21 cellular contexts compared by ENCODE assay signal in the genomic region with DNA sequence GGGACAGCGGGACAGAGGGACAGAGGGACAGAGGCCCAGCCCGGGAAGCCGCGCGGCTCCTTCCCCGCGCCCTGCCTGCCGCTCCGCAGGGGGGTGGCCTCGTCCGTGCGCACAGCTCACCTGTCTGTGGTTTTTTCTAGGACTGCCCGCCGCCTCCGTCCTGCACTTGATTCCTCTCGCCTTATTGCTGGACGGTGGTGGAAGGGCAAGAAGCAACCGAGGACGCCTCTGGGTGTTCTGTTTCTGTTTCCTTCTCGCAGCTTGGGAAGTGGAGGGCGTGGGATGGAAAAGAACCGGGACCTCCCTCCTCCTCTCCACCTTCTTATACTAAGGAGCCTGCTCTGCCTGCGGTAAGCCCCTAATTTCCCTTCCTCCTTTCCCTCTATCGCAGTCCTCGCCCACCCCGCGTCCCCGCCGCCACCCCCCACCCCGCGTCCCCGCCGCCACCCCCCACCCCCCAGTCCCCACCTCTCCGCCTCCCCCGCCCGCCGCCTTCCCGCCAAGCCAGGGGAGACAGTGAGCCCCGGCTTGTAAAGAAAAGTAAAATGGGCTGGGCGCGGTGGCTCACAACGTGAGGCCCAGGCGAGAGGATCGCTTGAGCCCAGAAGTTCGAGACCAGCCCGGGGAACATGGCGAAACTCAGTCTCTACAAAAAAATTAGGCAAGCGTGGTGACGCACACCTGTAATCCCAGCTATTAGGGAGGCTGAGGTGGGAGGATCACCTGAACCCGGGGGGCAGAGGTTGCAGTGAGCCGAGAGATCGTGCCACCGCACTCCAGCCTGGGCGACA. TPM values are rescaled to one million over a fixed set of nuclear protein-coding genes. Genes with fewer than 3 reads are reported as not detected.
DNase-seq lines count a peak whose midpoint lies in the region; ATAC-seq and TF ChIP-seq lines count a peak whose summit lies in the region.
"Had no signal": no experiment of that assay in that cellular context is flagged by ENCODE, and none has a peak within 500 bp of the region (broad histone marks: within the 10 kb centered on the region; RNA-seq: fewer than 3 reads in every experiment).

No MANE protein-coding gene starts in this region.

- no peak overlapping the region for H3K9ac ChIP-seq in iPS-15b (ENCODE audit: low read depth, low read length)
- H3K9ac ChIP-seq in parathyroid adenoma = no peak overlapping the region
- H3K9ac ChIP-seq: KMS-11 had no signal

- intact Hi-C loops in body of pancreas (cut with DNase I) = no loop called here

- DNase-seq in H7 (peak; percentile 81), RWPE2 (ENCODE audit: low spot score) (no peak), body of pancreas (no peak), hippocampal formation (lab: John Stamatoyannopoulos, UW) (no peak), HUDEP-2 (lab: John Stamatoyannopoulos, UW; ENCODE audit: unreplicated experiment in 76 of 76) (no peak)
- DNase-seq: activated CD4-positive, alpha-beta T cell treated with anti-CD3 and anti-CD28 coated beads, Interleukin-2, amount 10 ng/mL, durations not matched to agents 7 days and 5 days; activated CD8-positive, alpha-beta memory T cell treated with anti-CD3 and anti-CD28 coated beads, Interleukin-2, amount 50 U/mL, for 4 hours; activated gamma-delta T cell treated with Interleukin-2 at 50 U/mL for 16 hours; AML-193; amygdala; lower lobe of right lung; NCI-H748 treated with DMSO at 0.1 percent for 48 hours; SJCRH30; stimulated activated CD4-positive, alpha-beta T cell treated with anti-CD3 and anti-CD28 coated beads, Interleukin-1b, Interleukin-23, amount 100 ng/mL, for 48 hours; stimulated activated naive B cell treated with anti-CD40 and anti-IgM and Interleukin-4, amounts not matched to agents 10 μg/mL and 1 μg/mL and 100 μg/mL, for 72 hours; T-helper 17 cell; testis had no signal

- no peak overlapping the region for H2AFZ ChIP-seq in parathyroid adenoma

- peak overlapping the region; percentile 42 for H3K4me2 ChIP-seq in parathyroid adenoma (ENCODE audit: low read length)
- H3K4me2 ChIP-seq: KMS-11 had no signal

- WGBS in body of pancreas, 2 donors = 24 to 34% methylated on average over 43 to 49 of the region's 54 CpGs

- no peaks in the 10 kb centered on the region for H3K4me1 ChIP-seq in RWPE2 (ENCODE audit: insufficient read depth, poor library complexity, severe bottlenecking)
- H3K4me1 ChIP-seq in iPS-15b (ENCODE audit: control insufficient read depth, insufficient read depth, low read length) = no peaks in the 10 kb centered on the region
- H3K4me1 ChIP-seq in parathyroid adenoma = no peaks in the 10 kb centered on the region
- no peaks in the 10 kb centered on the region for H3K4me1 ChIP-seq in body of pancreas
- H3K4me1 ChIP-seq: lower lobe of right lung, SJCRH30, testis had no signal

- ATAC-seq in RWPE2 (ENCODE audit: low read depth) = peak; percentile 77
- no peak for ATAC-seq in body of pancreas
- ATAC-seq: HCT116; lower lobe of right lung; stimulated activated naive B cell treated with anti-CD40 and anti-IgM and Interleukin-4, amounts not matched to agents 10 μg/mL and 1 μg/mL and 100 μg/mL, for 72 hours; T-helper 17 cell had no signal

- H3K9me3 ChIP-seq in RWPE2 (ENCODE audit: severe bottlenecking) (no peaks in the 10 kb centered on the region), iPS-15b (ENCODE audit: control insufficient read depth, insufficient read depth, low read length) (no peaks in the 10 kb centered on the region), parathyroid adenoma (ENCODE audit: control insufficient read depth, low read length) (no peaks in the 10 kb centered on the region), body of pancreas (no peaks in the 10 kb centered on the region)
- H3K9me3 ChIP-seq: lower lobe of right lung, SJCRH30, testis had no signal

- TF ChIP-seq POLR2A in body of pancreas (IDR thresholded peaks at IDR 0.05) = no peak

- H3K4me3 ChIP-seq in H7 (ENCODE audit: insufficient read depth, low read depth, low read length) (peak overlapping the region; percentile 34; the same call in 1 of the 2 replicates), RWPE2 (ENCODE audit: severe bottlenecking) (no peak overlapping the region), iPS-15b (ENCODE audit: low read depth, low read length) (peak overlapping the region; percentile 39), parathyroid adenoma (ENCODE audit: low read depth, low read length) (no peak overlapping the region), body of pancreas (no peak overlapping the region)
- H3K4me3 ChIP-seq: lower lobe of right lung, SJCRH30 had no signal

- no peaks in the 10 kb centered on the region; the same call in 1 of the 2 replicates for H3K27me3 ChIP-seq in H7 (ENCODE audit: control insufficient read depth, insufficient read depth, low read length)
- H3K27me3 ChIP-seq in RWPE2 (ENCODE audit: insufficient read depth, poor library complexity, severe bottlenecking) = peaks cover 40% of the 10 kb centered on the region
- peaks cover 4% of the 10 kb centered on the region for H3K27me3 ChIP-seq in iPS-15b (ENCODE audit: control insufficient read depth, insufficient read depth, low read length)
- no peaks in the 10 kb centered on the region for H3K27me3 ChIP-seq in parathyroid adenoma (ENCODE audit: control insufficient read depth, insufficient read depth, low read length)
- no peaks in the 10 kb centered on the region for H3K27me3 ChIP-seq in body of pancreas
- H3K27me3 ChIP-seq: SJCRH30, testis had no signal

- no peaks in the 10 kb centered on the region for H3K79me2 ChIP-seq in parathyroid adenoma

- H3K27ac ChIP-seq in RWPE2 (ENCODE audit: poor library complexity, severe bottlenecking) = no peak overlapping the region
- H3K27ac ChIP-seq in parathyroid adenoma = no peak overlapping the region
- H3K27ac ChIP-seq in body of pancreas = no peak overlapping the region
- H3K27ac ChIP-seq: KMS-11, lower lobe of right lung, SJCRH30, testis had no signal

- TF ChIP-seq CTCF in RWPE2 (IDR thresholded peaks at IDR 0.05; ENCODE audit: poor library complexity, severe bottlenecking) (no peak), parathyroid adenoma (IDR thresholded peaks at IDR 0.05) (no peak), body of pancreas (IDR thresholded peaks at IDR 0.05) (no peak)

- H3K36me3 ChIP-seq in H7 (replicated peaks; ENCODE audit: control insufficient read depth, insufficient read depth, low read length) (no peaks in the 10 kb centered on the region), RWPE2 (ENCODE audit: low read depth) (no peaks in the 10 kb centered on the region), iPS-15b (ENCODE audit: control insufficient read depth, insufficient read depth, low read length) (no peaks in the 10 kb centered on the region), parathyroid adenoma (ENCODE audit: control insufficient read depth, insufficient read depth, low read length) (no peaks in the 10 kb centered on the region), body of pancreas (replicated peaks in 1 of 2; ENCODE audit: insufficient read depth in 1 of 2, low read depth in 2 of 2) (no peaks in the 10 kb centered on the region)
- H3K36me3 ChIP-seq: lower lobe of right lung, SJCRH30 had no signal

RNA-seq across cellular contexts. Expression of a gene that starts 9.6 kb away (rescaled TPM):
- total RNA-seq in H7 (2014; rRNA removed; shearing (Covaris generic)) = 7.2 and 13.8 TPM in 2 replicates
- 1 to 10 TPM; 6.3 to 7.5 TPM for total RNA-seq in body of pancreas

Comparison
In these comparisons a context has a peak if more than half of its experiments do, and no peak if none do; other contexts are left out.
1. H3K4me3 ChIP-seq: peak in H7 (single experiment) and iPS-15b (single experiment); none in RWPE2 (single experiment), parathyroid adenoma (single experiment) and body of pancreas (0 of 2).